ENCODE assay signal across 1 cellular context in genomic region chr14:105445901-105446845, GRCh38.
TF ChIP-seq lines count a peak whose summit lies in the region.

No MANE protein-coding gene starts in this region.

TF ChIP-seq in GM12878, 131 proteins besides CTCF, POLR2A, EP300 and RAD21:
- no peak for TF ChIP-seq PKNOX1 (IDR thresholded peaks at IDR 0.05)
- TF ChIP-seq SUPT20H (IDR thresholded peaks at IDR 0.05; ENCODE audit: borderline replicate concordance, control insufficient read depth, low read depth, low read length) = no peak
- no peak for TF ChIP-seq BACH1 (IDR thresholded peaks at IDR 0.05; ENCODE audit: borderline replicate concordance)
- no peak for TF ChIP-seq KAT2A (conservative IDR thresholded peaks at IDR 0.05; ENCODE audit: control insufficient read depth, low read depth, low read length)
- no peak for TF ChIP-seq USF2 (IDR thresholded peaks at IDR 0.05; ENCODE audit: borderline replicate concordance, low read depth, low read length)
- TF ChIP-seq SIN3A (IDR thresholded peaks at IDR 0.05; ENCODE audit: low read depth, low read length) = no peak
- TF ChIP-seq ZBTB40 (IDR thresholded peaks at IDR 0.05; ENCODE audit: borderline replicate concordance) = no peak
- no peak for TF ChIP-seq ZNF24 (IDR thresholded peaks at IDR 0.05)
- TF ChIP-seq RFX5 (IDR thresholded peaks at IDR 0.05; ENCODE audit: low read depth, low read length) = no peak
- no peak for TF ChIP-seq ZBED1 (IDR thresholded peaks at IDR 0.05; ENCODE audit: borderline replicate concordance)
- TF ChIP-seq JUNB (IDR thresholded peaks at IDR 0.05) = no peak
- TF ChIP-seq MYC (IDR thresholded peaks at IDR 0.05; ENCODE audit: insufficient read depth, insufficient read length, insufficient replicate concordance, low read length, severe bottlenecking) = no peak
- no peak for TF ChIP-seq HCFC1 (IDR thresholded peaks at IDR 0.05; ENCODE audit: low read length)
- no peak for TF ChIP-seq JUND (IDR thresholded peaks at IDR 0.05; ENCODE audit: low read depth, low read length)
- no peak for TF ChIP-seq TAF1 (IDR thresholded peaks at IDR 0.05; ENCODE audit: borderline replicate concordance, low read depth, low read length)
- no peak for TF ChIP-seq IRF4 (IDR thresholded peaks at IDR 0.05; ENCODE audit: low read depth, low read length)
- TF ChIP-seq EZH2 (IDR thresholded peaks at IDR 0.05; ENCODE audit: borderline replicate concordance, control insufficient read depth, low read depth, low read length) = no peak
- no peak for TF ChIP-seq ATF2 (IDR thresholded peaks at IDR 0.05; ENCODE audit: low read length)
- TF ChIP-seq ZNF274 (IDR thresholded peaks at IDR 0.05; ENCODE audit: insufficient read depth, insufficient read length) = no peak
- TF ChIP-seq IRF3 (IDR thresholded peaks at IDR 0.05) = no peak
